1 cellular context compared by ENCODE assay signal in the genomic region with DNA sequence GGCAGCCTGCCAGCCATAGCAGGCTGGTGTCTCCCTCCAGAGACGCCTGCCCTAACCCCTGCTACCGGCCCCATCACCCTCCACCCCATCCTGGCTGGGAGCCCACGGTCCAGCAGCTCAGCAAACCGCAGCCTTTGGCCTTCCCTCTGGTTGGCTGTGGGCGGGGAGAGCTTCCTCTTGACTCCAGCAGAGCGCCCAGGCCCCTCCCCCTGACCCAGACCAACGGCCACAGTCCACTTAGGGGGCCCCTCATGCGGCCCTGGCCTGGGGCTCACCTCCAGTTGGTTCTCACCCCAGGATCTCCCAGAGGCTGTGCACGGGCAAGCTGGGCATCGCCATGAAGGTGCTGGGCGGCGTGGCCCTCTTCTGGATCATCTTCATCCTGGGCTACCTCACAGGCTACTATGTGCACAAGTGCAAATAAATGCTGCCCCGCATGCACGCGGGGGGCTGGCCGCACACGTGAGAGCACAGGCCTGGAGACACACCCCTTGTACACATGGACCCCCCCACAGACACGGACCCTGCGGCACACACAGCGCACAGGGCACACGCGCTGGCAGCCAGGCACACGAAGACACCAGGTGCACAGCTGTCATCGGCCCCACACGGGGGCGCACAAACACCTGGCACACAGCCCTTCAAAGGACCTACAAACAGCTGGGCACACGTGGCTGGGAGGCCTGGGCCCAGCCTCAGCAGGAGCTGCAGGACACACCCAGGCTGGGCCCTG.
TF ChIP-seq lines count a peak whose summit lies in the region.

No MANE protein-coding gene starts in this region.

TF ChIP-seq in HepG2, 621 proteins besides CTCF, POLR2A, EP300 and RAD21 (continued from another document and continues in another):
- TF ChIP-seq, protein P1, sequence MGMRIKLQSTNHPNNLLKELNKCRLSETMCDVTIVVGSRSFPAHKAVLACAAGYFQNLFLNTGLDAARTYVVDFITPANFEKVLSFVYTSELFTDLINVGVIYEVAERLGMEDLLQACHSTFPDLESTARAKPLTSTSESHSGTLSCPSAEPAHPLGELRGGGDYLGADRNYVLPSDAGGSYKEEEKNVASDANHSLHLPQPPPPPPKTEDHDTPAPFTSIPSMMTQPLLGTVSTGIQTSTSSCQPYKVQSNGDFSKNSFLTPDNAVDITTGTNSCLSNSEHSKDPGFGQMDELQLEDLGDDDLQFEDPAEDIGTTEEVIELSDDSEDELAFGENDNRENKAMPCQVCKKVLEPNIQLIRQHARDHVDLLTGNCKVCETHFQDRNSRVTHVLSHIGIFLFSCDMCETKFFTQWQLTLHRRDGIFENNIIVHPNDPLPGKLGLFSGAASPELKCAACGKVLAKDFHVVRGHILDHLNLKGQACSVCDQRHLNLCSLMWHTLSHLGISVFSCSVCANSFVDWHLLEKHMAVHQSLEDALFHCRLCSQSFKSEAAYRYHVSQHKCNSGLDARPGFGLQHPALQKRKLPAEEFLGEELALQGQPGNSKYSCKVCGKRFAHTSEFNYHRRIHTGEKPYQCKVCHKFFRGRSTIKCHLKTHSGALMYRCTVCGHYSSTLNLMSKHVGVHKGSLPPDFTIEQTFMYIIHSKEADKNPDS (CRISPR knock-in tag; IDR thresholded peaks at IDR 0.05) = 0 out of 2 replicates have a peak, but pooled peaks have one; percentile 37
- TF ChIP-seq HOXA9 (CRISPR knock-in tag; IDR thresholded peaks at IDR 0.05; ENCODE audit: borderline replicate concordance) (peak; percentile 59; the same call in 1 of the 2 replicates), ZC3H4 (CRISPR knock-in tag; IDR thresholded peaks at IDR 0.05; ENCODE audit: borderline replicate concordance) (peak; percentile 85; the same call in 1 of the 2 replicates), ZNF615 (CRISPR knock-in tag; IDR thresholded peaks at IDR 0.05; ENCODE audit: borderline replicate concordance) (no peak; the same call in 1 of the 2 replicates), MXD4 (CRISPR knock-in tag; IDR thresholded peaks at IDR 0.05) (peak; percentile 61; the same call in 1 of the 2 replicates), ATF5 (CRISPR knock-in tag; IDR thresholded peaks at IDR 0.05; ENCODE audit: low read depth) (0 out of 2 replicates have a peak, but pooled peaks have one; percentile 18), MBNL3 (CRISPR knock-in tag; conservative IDR thresholded peaks at IDR 0.05) (no peak), ZNF646 (CRISPR knock-in tag; IDR thresholded peaks at IDR 0.05) (no peak), TRIM24 (CRISPR knock-in tag; IDR thresholded peaks at IDR 0.05) (0 out of 2 replicates have a peak, but pooled peaks have one; percentile 7), SMYD3 (CRISPR knock-in tag; IDR thresholded peaks at IDR 0.05) (peak; percentile 67; the same call in 1 of the 2 replicates), RARG (CRISPR knock-in tag; IDR thresholded peaks at IDR 0.05; ENCODE audit: low read depth) (no peak), ZBTB44 (CRISPR knock-in tag; IDR thresholded peaks at IDR 0.05) (peak; percentile 42; the same call in 1 of the 2 replicates), NFIB (CRISPR knock-in tag; IDR thresholded peaks at IDR 0.05; ENCODE audit: borderline replicate concordance) (no peak), ZNF282 (IDR thresholded peaks at IDR 0.05; ENCODE audit: partially characterized antibody) (no peak), POGK (CRISPR knock-in tag; conservative IDR thresholded peaks at IDR 0.05) (no peak), ZNF616 (CRISPR knock-in tag; IDR thresholded peaks at IDR 0.05; ENCODE audit: low read depth) (peak; percentile 90), DNMT3B (CRISPR knock-in tag; conservative IDR thresholded peaks at IDR 0.05) (no peak), PAWR (CRISPR knock-in tag; IDR thresholded peaks at IDR 0.05; ENCODE audit: borderline replicate concordance) (no peak), E2F5 (CRISPR knock-in tag; conservative IDR thresholded peaks at IDR 0.05) (no peak), HNRNPLL (IDR thresholded peaks at IDR 0.05; ENCODE audit: low read depth, low read length, poor library complexity, severe bottlenecking) (peak; percentile 42), ZNF556 (CRISPR knock-in tag; IDR thresholded peaks at IDR 0.05; ENCODE audit: borderline replicate concordance) (no peak; the same call in none of the 2 replicates), HIC2 (CRISPR knock-in tag; IDR thresholded peaks at IDR 0.05; ENCODE audit: low read depth) (peak; percentile 97), HOXD1 (CRISPR knock-in tag; IDR thresholded peaks at IDR 0.05) (peak; percentile 41), CBFB (CRISPR knock-in tag; IDR thresholded peaks at IDR 0.05) (peak; percentile 72; the same call in 1 of the 2 replicates), PREB (CRISPR knock-in tag; IDR thresholded peaks at IDR 0.05) (peak; percentile 75), ZNF343 (CRISPR knock-in tag; IDR thresholded peaks at IDR 0.05) (peak; percentile 45), ZNF235 (CRISPR knock-in tag; IDR thresholded peaks at IDR 0.05; ENCODE audit: borderline replicate concordance) (no peak), HIVEP1 (CRISPR knock-in tag; IDR thresholded peaks at IDR 0.05) (0 out of 2 replicates have a peak, but pooled peaks have one; percentile 52), ZNF101 (CRISPR knock-in tag; IDR thresholded peaks at IDR 0.05; ENCODE audit: borderline replicate concordance, low read depth) (no peak), HMG20A (CRISPR knock-in tag; IDR thresholded peaks at IDR 0.05; ENCODE audit: borderline replicate concordance) (0 out of 2 replicates have a peak, but pooled peaks have one; percentile 17), CEBPB (IDR thresholded peaks at IDR 0.05; ENCODE audit: borderline replicate concordance, low read depth, low read length) (no peak), ZNF879 (CRISPR knock-in tag; IDR thresholded peaks at IDR 0.05) (no peak; the same call in 1 of the 2 replicates)
- TF ChIP-seq, protein P2, sequence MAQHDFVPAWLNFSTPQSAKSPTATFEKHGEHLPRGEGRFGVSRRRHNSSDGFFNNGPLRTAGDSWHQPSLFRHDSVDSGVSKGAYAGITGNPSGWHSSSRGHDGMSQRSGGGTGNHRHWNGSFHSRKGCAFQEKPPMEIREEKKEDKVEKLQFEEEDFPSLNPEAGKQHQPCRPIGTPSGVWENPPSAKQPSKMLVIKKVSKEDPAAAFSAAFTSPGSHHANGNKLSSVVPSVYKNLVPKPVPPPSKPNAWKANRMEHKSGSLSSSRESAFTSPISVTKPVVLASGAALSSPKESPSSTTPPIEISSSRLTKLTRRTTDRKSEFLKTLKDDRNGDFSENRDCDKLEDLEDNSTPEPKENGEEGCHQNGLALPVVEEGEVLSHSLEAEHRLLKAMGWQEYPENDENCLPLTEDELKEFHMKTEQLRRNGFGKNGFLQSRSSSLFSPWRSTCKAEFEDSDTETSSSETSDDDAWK (CRISPR knock-in tag; IDR thresholded peaks at IDR 0.05) = no peak
- TF ChIP-seq, protein P3, sequence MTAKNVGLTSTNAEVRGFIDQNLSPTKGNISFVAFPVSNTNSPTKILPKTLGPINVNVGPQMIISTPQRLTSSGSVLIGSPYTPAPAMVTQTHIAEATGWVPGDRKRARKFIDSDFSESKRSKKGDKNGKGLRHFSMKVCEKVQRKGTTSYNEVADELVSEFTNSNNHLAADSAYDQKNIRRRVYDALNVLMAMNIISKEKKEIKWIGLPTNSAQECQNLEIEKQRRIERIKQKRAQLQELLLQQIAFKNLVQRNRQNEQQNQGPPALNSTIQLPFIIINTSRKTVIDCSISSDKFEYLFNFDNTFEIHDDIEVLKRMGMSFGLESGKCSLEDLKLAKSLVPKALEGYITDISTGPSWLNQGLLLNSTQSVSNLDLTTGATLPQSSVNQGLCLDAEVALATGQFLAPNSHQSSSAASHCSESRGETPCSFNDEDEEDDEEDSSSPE (CRISPR knock-in tag; IDR thresholded peaks at IDR 0.05) = peak; percentile 63; the same call in 1 of the 2 replicates
